In the genomic region with DNA sequence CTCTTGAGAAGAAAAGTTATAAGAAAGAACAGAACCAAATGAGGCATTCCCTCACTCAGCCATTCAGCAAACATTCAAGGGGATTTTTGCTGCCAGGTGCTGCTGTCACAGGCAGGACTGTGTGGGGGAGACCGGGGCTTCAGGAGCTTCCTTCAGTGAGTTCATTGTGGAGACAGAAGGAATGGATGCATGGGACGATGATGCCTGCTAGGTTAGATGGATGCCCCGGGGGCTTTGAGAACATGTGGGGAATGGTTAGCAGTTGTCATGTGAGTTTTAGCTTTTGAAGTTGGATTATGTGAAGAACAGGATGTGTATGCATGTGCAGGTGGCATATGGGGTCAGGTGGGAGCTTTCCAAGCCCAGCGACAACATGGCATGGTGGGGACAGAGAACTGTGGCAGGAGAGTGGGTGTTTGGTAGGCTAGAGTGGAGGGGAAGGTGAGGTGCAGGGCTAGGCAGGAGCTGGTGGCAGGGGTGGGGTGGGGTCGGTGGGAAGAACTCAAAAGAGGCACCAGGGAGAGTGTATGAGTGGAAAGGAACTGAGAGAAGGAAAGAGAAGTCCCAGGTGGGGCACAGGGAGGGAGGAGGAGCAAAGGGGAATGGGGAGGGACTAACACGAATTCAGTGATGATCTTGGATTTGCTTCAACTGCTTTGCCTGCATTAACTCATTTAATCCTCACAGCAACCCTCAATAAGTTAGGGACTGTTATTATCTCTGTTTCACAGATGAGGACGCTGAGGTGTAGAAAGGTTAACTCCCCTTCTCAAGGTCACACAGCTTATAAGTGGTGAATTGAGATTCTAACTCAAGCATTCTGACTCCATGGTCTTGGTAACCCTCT, we compare ENCODE assay signal across 1 cellular context.
TF ChIP-seq lines count a peak whose summit lies in the region.

No MANE protein-coding gene starts in this region.

TF ChIP-seq in H1, 55 proteins besides CTCF, POLR2A, EP300 and RAD21:
- TF ChIP-seq CBX5 (IDR thresholded peaks at IDR 0.05; ENCODE audit: low read depth, low read length) (no peak), SIX5 (IDR thresholded peaks at IDR 0.05; ENCODE audit: low read depth, low read length) (no peak), SAP30 (IDR thresholded peaks at IDR 0.05; ENCODE audit: insufficient read depth, insufficient replicate concordance, low read length) (no peak)
